Comparison of ENCODE assay signal across 1 cellular context in genomic region chr19:55141696-55142095, GRCh38.
TF ChIP-seq lines count a peak whose summit lies in the region.

No MANE protein-coding gene starts in this region.

TF ChIP-seq in SK-N-SH, 30 proteins besides CTCF, POLR2A, EP300 and RAD21:
- TF ChIP-seq RCOR1 (IDR thresholded peaks at IDR 0.05; ENCODE audit: low read length) (no peak), POLR2AphosphoS5 (IDR thresholded peaks at IDR 0.05; ENCODE audit: low read depth, low read length) (no peak), ELF1 (IDR thresholded peaks at IDR 0.05) (no peak), MEF2A (IDR thresholded peaks at IDR 0.05; ENCODE audit: borderline replicate concordance, low read depth) (no peak), EZH2phosphoT487 (IDR thresholded peaks at IDR 0.05; ENCODE audit: borderline replicate concordance, low read depth) (no peak), TCF12 (IDR thresholded peaks at IDR 0.05) (no peak), NFIC (IDR thresholded peaks at IDR 0.05; ENCODE audit: borderline replicate concordance) (no peak), YY1 (IDR thresholded peaks at IDR 0.05; ENCODE audit: low read depth) (no peak), GATA2 (CRISPR knock-in tag; IDR thresholded peaks at IDR 0.05) (no peak), SIN3A (IDR thresholded peaks at IDR 0.05; ENCODE audit: borderline replicate concordance, low read depth, low read length) (no peak)
- TF ChIP-seq, protein P1, sequence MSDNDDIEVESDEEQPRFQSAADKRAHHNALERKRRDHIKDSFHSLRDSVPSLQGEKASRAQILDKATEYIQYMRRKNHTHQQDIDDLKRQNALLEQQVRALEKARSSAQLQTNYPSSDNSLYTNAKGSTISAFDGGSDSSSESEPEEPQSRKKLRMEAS (IDR thresholded peaks at IDR 0.05; ENCODE audit: low read depth): no peak
- TF ChIP-seq, protein P2, sequence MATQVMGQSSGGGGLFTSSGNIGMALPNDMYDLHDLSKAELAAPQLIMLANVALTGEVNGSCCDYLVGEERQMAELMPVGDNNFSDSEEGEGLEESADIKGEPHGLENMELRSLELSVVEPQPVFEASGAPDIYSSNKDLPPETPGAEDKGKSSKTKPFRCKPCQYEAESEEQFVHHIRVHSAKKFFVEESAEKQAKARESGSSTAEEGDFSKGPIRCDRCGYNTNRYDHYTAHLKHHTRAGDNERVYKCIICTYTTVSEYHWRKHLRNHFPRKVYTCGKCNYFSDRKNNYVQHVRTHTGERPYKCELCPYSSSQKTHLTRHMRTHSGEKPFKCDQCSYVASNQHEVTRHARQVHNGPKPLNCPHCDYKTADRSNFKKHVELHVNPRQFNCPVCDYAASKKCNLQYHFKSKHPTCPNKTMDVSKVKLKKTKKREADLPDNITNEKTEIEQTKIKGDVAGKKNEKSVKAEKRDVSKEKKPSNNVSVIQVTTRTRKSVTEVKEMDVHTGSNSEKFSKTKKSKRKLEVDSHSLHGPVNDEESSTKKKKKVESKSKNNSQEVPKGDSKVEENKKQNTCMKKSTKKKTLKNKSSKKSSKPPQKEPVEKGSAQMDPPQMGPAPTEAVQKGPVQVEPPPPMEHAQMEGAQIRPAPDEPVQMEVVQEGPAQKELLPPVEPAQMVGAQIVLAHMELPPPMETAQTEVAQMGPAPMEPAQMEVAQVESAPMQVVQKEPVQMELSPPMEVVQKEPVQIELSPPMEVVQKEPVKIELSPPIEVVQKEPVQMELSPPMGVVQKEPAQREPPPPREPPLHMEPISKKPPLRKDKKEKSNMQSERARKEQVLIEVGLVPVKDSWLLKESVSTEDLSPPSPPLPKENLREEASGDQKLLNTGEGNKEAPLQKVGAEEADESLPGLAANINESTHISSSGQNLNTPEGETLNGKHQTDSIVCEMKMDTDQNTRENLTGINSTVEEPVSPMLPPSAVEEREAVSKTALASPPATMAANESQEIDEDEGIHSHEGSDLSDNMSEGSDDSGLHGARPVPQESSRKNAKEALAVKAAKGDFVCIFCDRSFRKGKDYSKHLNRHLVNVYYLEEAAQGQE (IDR thresholded peaks at IDR 0.05; ENCODE audit: low read depth, low read length): no peak
